9 cellular contexts compared by ENCODE assay signal in genomic region chr17:47316316-47316715, GRCh38. TPM values are rescaled to one million over a fixed set of nuclear protein-coding genes. Genes with fewer than 3 reads are reported as not detected.
A peak's percentile ranks its signal among the peaks of the same experiment; 100 is the strongest.
DNase-seq lines count a peak whose midpoint lies in the region; ATAC-seq and TF ChIP-seq lines count a peak whose summit lies in the region.
"Had no signal": no experiment of that assay in that cellular context is flagged by ENCODE, and none has a peak within 500 bp of the region (broad histone marks: within the 10 kb centered on the region; RNA-seq: fewer than 3 reads in every experiment).

No MANE protein-coding gene starts in this region.

- no peak overlapping the region for H3K4me3 ChIP-seq in choroid plexus epithelial cell (ENCODE audit: low read depth, low read length)

- ATAC-seq in left colon (peak; percentile 94), HG03439 (IDR thresholded peaks at IDR 0.05; ENCODE audit: unreplicated experiment) (no peak)

- intact Hi-C loops in left colon (cut with DNase I, micrococcal nuclease), result loop anchor here (2.0 to 10.0 kb wide), 2 partner anchors 86 to 92 kb away; no protein-coding TSS in a partner anchor

- peak; percentile 10 for DNase-seq in LHCN-M2 (ENCODE audit: low read depth)
- DNase-seq in choroid plexus epithelial cell (ENCODE audit: low read depth), result peak; percentile 55
- DNase-seq in left colon, result no peak
- DNase-seq in stromal cell of bone marrow (ENCODE audit: low read depth), result peak; percentile 70
- no peak for DNase-seq in NCI-H2029 treated with DMSO at 0.1 percent for 48 hours (lab: John Stamatoyannopoulos, UW)
- DNase-seq in NCI-H1417 treated with DMSO at 0.1 percent for 48 hours (lab: John Stamatoyannopoulos, UW), result no peak
- no peak for DNase-seq in NCI-H146 treated with DMSO at 0.1 percent for 48 hours (lab: John Stamatoyannopoulos, UW; ENCODE audit: unreplicated experiment)
- DNase-seq: activated naive CD8-positive, alpha-beta T cell treated with anti-CD3 and anti-CD28 coated beads, Interleukin-2, amount 10 ng/mL, durations not matched to agents 7 days and 5 days had no signal

- TF ChIP-seq CTCF in choroid plexus epithelial cell (conservative IDR thresholded peaks at IDR 0.05; ENCODE audit: low read depth, low read length), result no peak

RNA-seq across cellular contexts. Expression of gene EFCAB13, which starts 7.4 kb away (rescaled TPM):
- total RNA-seq in LHCN-M2 (2014; rRNA removed) (2.9 and 4.3 TPM in 2 replicates), left colon (1 to 10 TPM; 3.2 to 4.0 TPM)
- 0.94 TPM for polyA plus RNA-seq in LHCN-M2 (2012)

Comparison
In these comparisons a context has a peak if more than half of its experiments do, and no peak if none do; other contexts are left out.
1. DNase-seq: peak in LHCN-M2 (single experiment), choroid plexus epithelial cell (single experiment) and stromal cell of bone marrow (single experiment); none in left colon (0 of 2), NCI-H2029 treated with DMSO at 0.1 percent for 48 hours (single experiment), NCI-H1417 treated with DMSO at 0.1 percent for 48 hours (single experiment) and NCI-H146 treated with DMSO at 0.1 percent for 48 hours (single experiment).